In the genomic region with DNA sequence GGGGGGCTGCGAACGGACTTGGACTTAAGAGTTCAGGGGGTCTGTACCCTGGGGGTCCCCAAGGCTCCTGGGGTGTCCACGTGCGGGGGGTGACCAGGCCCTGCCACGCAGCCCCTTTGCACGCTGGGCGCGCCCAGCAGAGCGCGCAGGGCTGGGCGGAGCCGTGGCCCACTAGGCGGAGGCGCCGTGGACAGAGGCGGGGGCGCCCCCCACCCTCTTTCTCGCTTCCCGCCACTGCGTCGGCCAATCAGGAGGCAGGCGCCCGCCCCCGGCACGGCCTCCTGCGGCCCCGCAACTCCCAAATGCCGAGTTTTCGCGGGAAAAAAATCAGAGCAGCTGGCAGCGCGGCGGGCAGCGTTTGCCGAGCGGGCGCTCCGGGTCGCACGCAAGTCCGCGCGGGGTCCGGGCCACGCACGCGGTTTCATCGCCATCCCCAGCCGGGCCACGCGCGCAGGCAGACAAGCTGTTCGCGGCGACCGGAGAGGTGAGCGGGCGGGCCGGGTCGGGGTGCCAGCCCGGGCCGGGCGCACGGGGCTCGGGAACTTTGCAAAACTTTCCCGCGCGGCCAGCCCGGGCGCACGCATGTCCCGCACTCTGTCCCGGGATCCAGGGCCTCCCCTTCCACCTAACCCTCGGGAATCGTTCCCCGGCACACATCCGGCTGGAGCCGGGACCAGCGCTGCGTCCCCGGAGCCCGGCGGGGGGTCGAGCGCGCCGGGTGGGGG, we compare ENCODE assay signal across 1 cellular context.
TF ChIP-seq lines count a peak whose summit lies in the region.

A gene (plus strand): TSS at position 330 of the 725 bp plus-strand sequence. CDS start 1,385 bp downstream, outside the sequence.

TF ChIP-seq in WTC11, 78 proteins besides CTCF, POLR2A, EP300 and RAD21 (continued from another document and continues in another):
- TF ChIP-seq, protein P1, sequence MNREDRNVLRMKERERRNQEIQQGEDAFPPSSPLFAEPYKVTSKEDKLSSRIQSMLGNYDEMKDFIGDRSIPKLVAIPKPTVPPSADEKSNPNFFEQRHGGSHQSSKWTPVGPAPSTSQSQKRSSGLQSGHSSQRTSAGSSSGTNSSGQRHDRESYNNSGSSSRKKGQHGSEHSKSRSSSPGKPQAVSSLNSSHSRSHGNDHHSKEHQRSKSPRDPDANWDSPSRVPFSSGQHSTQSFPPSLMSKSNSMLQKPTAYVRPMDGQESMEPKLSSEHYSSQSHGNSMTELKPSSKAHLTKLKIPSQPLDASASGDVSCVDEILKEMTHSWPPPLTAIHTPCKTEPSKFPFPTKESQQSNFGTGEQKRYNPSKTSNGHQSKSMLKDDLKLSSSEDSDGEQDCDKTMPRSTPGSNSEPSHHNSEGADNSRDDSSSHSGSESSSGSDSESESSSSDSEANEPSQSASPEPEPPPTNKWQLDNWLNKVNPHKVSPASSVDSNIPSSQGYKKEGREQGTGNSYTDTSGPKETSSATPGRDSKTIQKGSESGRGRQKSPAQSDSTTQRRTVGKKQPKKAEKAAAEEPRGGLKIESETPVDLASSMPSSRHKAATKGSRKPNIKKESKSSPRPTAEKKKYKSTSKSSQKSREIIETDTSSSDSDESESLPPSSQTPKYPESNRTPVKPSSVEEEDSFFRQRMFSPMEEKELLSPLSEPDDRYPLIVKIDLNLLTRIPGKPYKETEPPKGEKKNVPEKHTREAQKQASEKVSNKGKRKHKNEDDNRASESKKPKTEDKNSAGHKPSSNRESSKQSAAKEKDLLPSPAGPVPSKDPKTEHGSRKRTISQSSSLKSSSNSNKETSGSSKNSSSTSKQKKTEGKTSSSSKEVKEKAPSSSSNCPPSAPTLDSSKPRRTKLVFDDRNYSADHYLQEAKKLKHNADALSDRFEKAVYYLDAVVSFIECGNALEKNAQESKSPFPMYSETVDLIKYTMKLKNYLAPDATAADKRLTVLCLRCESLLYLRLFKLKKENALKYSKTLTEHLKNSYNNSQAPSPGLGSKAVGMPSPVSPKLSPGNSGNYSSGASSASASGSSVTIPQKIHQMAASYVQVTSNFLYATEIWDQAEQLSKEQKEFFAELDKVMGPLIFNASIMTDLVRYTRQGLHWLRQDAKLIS (CRISPR knock-in tag; IDR thresholded peaks at IDR 0.05; ENCODE audit: borderline replicate concordance), result no peak
- TF ChIP-seq ZNF219 (CRISPR knock-in tag; IDR thresholded peaks at IDR 0.05; ENCODE audit: borderline replicate concordance) (peak; percentile 18; the same call in 1 of the 2 replicates), JUN (CRISPR knock-in tag; IDR thresholded peaks at IDR 0.05) (peak; percentile 24; the same call in 1 of the 2 replicates), FOXJ3 (CRISPR knock-in tag; IDR thresholded peaks at IDR 0.05; ENCODE audit: borderline replicate concordance) (no peak), CBFB (CRISPR knock-in tag; IDR thresholded peaks at IDR 0.05; ENCODE audit: low read depth) (no peak), NR3C1 (CRISPR knock-in tag; conservative IDR thresholded peaks at IDR 0.05; ENCODE audit: low read depth) (no peak), FOXK1 (CRISPR knock-in tag; IDR thresholded peaks at IDR 0.05) (no peak), ZNF423 (CRISPR knock-in tag; IDR thresholded peaks at IDR 0.05) (peak; percentile 21; the same call in 1 of the 2 replicates), TEAD4 (CRISPR knock-in tag; IDR thresholded peaks at IDR 0.05) (no peak), PRRX2 (CRISPR knock-in tag; IDR thresholded peaks at IDR 0.05) (no peak), NFE2L1 (CRISPR knock-in tag; IDR thresholded peaks at IDR 0.05) (no peak), NFYB (CRISPR knock-in tag; conservative IDR thresholded peaks at IDR 0.05; ENCODE audit: low read depth) (peak; percentile 64), GTF2I (CRISPR knock-in tag; conservative IDR thresholded peaks at IDR 0.05) (no peak), ATF1 (CRISPR knock-in tag; IDR thresholded peaks at IDR 0.05) (no peak), KAT7 (CRISPR knock-in tag; IDR thresholded peaks at IDR 0.05; ENCODE audit: borderline replicate concordance) (no peak), JAZF1 (CRISPR knock-in tag; IDR thresholded peaks at IDR 0.05) (no peak), ETV6 (CRISPR knock-in tag; IDR thresholded peaks at IDR 0.05) (peak; percentile 64; the same call in 1 of the 2 replicates), GRHL2 (CRISPR knock-in tag; IDR thresholded peaks at IDR 0.05; ENCODE audit: insufficient replicate concordance, severe bottlenecking) (no peak), ZNF138 (CRISPR knock-in tag; conservative IDR thresholded peaks at IDR 0.05) (no peak), RORB (CRISPR knock-in tag; IDR thresholded peaks at IDR 0.05) (no peak), RELA (CRISPR knock-in tag; IDR thresholded peaks at IDR 0.05; ENCODE audit: borderline replicate concordance) (no peak), GABPB1 (CRISPR knock-in tag; IDR thresholded peaks at IDR 0.05) (no peak), ZNF121 (CRISPR knock-in tag; IDR thresholded peaks at IDR 0.05) (no peak)
- TF ChIP-seq, protein P2, sequence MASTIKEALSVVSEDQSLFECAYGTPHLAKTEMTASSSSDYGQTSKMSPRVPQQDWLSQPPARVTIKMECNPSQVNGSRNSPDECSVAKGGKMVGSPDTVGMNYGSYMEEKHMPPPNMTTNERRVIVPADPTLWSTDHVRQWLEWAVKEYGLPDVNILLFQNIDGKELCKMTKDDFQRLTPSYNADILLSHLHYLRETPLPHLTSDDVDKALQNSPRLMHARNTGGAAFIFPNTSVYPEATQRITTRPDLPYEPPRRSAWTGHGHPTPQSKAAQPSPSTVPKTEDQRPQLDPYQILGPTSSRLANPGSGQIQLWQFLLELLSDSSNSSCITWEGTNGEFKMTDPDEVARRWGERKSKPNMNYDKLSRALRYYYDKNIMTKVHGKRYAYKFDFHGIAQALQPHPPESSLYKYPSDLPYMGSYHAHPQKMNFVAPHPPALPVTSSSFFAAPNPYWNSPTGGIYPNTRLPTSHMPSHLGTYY (CRISPR knock-in tag; IDR thresholded peaks at IDR 0.05), result no peak
- TF ChIP-seq, protein P3, sequence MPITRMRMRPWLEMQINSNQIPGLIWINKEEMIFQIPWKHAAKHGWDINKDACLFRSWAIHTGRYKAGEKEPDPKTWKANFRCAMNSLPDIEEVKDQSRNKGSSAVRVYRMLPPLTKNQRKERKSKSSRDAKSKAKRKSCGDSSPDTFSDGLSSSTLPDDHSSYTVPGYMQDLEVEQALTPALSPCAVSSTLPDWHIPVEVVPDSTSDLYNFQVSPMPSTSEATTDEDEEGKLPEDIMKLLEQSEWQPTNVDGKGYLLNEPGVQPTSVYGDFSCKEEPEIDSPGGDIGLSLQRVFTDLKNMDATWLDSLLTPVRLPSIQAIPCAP (CRISPR knock-in tag; IDR thresholded peaks at IDR 0.05), result peak; percentile 70; the same call in 1 of the 2 replicates
- TF ChIP-seq, protein P4, sequence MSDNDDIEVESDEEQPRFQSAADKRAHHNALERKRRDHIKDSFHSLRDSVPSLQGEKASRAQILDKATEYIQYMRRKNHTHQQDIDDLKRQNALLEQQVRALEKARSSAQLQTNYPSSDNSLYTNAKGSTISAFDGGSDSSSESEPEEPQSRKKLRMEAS (CRISPR knock-in tag; IDR thresholded peaks at IDR 0.05), result peak; percentile 51; the same call in 1 of the 2 replicates
- TF ChIP-seq, protein P5, sequence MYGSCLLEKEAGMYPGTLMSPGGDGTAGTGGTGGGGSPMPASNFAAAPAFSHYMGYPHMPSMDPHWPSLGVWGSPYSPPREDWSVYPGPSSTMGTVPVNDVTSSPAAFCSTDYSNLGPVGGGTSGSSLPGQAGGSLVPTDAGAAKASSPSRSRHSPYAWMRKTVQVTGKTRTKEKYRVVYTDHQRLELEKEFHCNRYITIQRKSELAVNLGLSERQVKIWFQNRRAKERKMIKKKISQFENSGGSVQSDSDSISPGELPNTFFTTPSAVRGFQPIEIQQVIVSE (CRISPR knock-in tag; IDR thresholded peaks at IDR 0.05; ENCODE audit: borderline replicate concordance), result no peak
- TF ChIP-seq, protein P6, sequence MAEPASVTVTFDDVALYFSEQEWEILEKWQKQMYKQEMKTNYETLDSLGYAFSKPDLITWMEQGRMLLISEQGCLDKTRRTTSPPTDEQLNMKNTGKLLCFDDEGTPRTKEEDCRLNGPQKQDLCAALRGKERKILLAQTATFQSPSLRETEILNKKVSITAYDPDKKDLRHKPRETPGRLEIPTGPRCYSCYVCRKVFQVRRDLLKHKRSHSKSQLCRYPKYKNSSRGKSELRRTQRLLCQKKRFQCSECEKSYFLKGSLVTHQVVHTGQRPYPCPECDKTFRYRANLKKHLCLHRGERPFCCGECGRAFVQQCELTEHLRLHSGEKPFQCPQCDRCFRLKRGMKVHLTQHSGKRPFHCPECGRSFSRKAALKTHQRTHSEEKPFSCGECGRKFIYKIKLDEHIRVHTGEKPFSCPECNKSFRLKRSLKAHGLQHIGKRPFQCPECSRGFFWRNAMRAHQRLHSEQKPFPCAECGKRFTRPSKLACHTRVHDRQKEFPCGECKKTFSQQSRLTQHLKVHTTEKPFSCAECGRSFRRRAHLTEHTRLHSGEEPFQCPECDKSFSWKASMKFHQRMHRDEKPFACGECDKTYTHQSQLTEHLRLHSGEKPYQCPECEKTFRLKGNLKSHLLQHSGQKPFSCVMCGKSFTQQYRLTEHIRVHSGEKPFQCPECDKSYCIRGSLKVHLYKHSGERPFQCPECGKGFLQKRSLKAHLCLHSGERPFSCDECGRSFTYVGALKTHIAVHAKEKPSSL (CRISPR knock-in tag; conservative IDR thresholded peaks at IDR 0.05), result no peak
- TF ChIP-seq, protein P7, sequence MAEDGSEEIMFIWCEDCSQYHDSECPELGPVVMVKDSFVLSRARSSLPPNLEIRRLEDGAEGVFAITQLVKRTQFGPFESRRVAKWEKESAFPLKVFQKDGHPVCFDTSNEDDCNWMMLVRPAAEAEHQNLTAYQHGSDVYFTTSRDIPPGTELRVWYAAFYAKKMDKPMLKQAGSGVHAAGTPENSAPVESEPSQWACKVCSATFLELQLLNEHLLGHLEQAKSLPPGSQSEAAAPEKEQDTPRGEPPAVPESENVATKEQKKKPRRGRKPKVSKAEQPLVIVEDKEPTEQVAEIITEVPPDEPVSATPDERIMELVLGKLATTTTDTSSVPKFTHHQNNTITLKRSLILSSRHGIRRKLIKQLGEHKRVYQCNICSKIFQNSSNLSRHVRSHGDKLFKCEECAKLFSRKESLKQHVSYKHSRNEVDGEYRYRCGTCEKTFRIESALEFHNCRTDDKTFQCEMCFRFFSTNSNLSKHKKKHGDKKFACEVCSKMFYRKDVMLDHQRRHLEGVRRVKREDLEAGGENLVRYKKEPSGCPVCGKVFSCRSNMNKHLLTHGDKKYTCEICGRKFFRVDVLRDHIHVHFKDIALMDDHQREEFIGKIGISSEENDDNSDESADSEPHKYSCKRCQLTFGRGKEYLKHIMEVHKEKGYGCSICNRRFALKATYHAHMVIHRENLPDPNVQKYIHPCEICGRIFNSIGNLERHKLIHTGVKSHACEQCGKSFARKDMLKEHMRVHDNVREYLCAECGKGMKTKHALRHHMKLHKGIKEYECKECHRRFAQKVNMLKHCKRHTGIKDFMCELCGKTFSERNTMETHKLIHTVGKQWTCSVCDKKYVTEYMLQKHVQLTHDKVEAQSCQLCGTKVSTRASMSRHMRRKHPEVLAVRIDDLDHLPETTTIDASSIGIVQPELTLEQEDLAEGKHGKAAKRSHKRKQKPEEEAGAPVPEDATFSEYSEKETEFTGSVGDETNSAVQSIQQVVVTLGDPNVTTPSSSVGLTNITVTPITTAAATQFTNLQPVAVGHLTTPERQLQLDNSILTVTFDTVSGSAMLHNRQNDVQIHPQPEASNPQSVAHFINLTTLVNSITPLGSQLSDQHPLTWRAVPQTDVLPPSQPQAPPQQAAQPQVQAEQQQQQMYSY (CRISPR knock-in tag; IDR thresholded peaks at IDR 0.05), result no peak
- TF ChIP-seq, protein P8, sequence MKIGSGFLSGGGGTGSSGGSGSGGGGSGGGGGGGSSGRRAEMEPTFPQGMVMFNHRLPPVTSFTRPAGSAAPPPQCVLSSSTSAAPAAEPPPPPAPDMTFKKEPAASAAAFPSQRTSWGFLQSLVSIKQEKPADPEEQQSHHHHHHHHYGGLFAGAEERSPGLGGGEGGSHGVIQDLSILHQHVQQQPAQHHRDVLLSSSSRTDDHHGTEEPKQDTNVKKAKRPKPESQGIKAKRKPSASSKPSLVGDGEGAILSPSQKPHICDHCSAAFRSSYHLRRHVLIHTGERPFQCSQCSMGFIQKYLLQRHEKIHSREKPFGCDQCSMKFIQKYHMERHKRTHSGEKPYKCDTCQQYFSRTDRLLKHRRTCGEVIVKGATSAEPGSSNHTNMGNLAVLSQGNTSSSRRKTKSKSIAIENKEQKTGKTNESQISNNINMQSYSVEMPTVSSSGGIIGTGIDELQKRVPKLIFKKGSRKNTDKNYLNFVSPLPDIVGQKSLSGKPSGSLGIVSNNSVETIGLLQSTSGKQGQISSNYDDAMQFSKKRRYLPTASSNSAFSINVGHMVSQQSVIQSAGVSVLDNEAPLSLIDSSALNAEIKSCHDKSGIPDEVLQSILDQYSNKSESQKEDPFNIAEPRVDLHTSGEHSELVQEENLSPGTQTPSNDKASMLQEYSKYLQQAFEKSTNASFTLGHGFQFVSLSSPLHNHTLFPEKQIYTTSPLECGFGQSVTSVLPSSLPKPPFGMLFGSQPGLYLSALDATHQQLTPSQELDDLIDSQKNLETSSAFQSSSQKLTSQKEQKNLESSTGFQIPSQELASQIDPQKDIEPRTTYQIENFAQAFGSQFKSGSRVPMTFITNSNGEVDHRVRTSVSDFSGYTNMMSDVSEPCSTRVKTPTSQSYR (CRISPR knock-in tag; IDR thresholded peaks at IDR 0.05), result 0 out of 2 replicates have a peak, but pooled peaks have one; percentile 37
- TF ChIP-seq, protein P9, sequence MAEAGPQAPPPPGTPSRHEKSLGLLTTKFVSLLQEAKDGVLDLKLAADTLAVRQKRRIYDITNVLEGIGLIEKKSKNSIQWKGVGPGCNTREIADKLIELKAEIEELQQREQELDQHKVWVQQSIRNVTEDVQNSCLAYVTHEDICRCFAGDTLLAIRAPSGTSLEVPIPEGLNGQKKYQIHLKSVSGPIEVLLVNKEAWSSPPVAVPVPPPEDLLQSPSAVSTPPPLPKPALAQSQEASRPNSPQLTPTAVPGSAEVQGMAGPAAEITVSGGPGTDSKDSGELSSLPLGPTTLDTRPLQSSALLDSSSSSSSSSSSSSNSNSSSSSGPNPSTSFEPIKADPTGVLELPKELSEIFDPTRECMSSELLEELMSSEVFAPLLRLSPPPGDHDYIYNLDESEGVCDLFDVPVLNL (CRISPR knock-in tag; IDR thresholded peaks at IDR 0.05; ENCODE audit: borderline replicate concordance, low read depth), result peak; percentile 78
- TF ChIP-seq, protein P10, sequence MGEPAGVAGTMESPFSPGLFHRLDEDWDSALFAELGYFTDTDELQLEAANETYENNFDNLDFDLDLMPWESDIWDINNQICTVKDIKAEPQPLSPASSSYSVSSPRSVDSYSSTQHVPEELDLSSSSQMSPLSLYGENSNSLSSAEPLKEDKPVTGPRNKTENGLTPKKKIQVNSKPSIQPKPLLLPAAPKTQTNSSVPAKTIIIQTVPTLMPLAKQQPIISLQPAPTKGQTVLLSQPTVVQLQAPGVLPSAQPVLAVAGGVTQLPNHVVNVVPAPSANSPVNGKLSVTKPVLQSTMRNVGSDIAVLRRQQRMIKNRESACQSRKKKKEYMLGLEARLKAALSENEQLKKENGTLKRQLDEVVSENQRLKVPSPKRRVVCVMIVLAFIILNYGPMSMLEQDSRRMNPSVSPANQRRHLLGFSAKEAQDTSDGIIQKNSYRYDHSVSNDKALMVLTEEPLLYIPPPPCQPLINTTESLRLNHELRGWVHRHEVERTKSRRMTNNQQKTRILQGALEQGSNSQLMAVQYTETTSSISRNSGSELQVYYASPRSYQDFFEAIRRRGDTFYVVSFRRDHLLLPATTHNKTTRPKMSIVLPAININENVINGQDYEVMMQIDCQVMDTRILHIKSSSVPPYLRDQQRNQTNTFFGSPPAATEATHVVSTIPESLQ (CRISPR knock-in tag; IDR thresholded peaks at IDR 0.05), result no peak
